ENCODE assay signal across 12 cellular contexts in genomic region chr7:98203261-98203963, GRCh38. TPM values are rescaled to one million over a fixed set of nuclear protein-coding genes. Genes with fewer than 3 reads are reported as not detected.
A peak's percentile ranks its signal among the peaks of the same experiment; 100 is the strongest.
DNase-seq lines count a peak whose midpoint lies in the region; ATAC-seq and TF ChIP-seq lines count a peak whose summit lies in the region.
"Had no signal": no experiment of that assay in that cellular context is flagged by ENCODE, and none has a peak within 500 bp of the region (broad histone marks: within the 10 kb centered on the region; RNA-seq: fewer than 3 reads in every experiment).

No MANE protein-coding gene starts in this region.

- H3K9me3 ChIP-seq in BLaER1 = peaks cover 3% of the 10 kb centered on the region; the same call in 1 of the 2 replicates
- no peaks in the 10 kb centered on the region for H3K9me3 ChIP-seq in OCI-LY7 (ENCODE audit: low read length)
- no peaks in the 10 kb centered on the region for H3K9me3 ChIP-seq in A673 (ENCODE audit: low read depth, low read length, poor library complexity, severe bottlenecking)
- H3K9me3 ChIP-seq: gastrocnemius medialis, SJSA1 had no signal

- peaks cover 47% of the 10 kb centered on the region for H3K4me1 ChIP-seq in BLaER1
- peaks cover 61% of the 10 kb centered on the region for H3K4me1 ChIP-seq in OCI-LY7 (ENCODE audit: insufficient read depth, low read length, poor library complexity, severe bottlenecking)
- H3K4me1 ChIP-seq in A673 (ENCODE audit: insufficient read depth, low read length, poor library complexity, severe bottlenecking) = no peaks in the 10 kb centered on the region
- H3K4me1 ChIP-seq: gastrocnemius medialis, SJSA1 had no signal

- H3K4me2 ChIP-seq in BLaER1 = peak overlapping the region; percentile 87
- H3K4me2 ChIP-seq in OCI-LY7 (ENCODE audit: low read length) = peak overlapping the region; percentile 92

- peak overlapping the region; percentile 47 for H3K9ac ChIP-seq in BLaER1

- POLR2A ChIA-PET in OCI-LY7 (lab: Charles Lee) (interaction anchor here (0.7 to 1.6 kb wide), 4 partner anchors 11 to 29 kb away, joined by 3 to 4 read pairs (median 3); no protein-coding TSS in a partner anchor), A673 (lab: Charles Lee; ENCODE audit: low non-redundant PET) (no interaction called here)

- no peak overlapping the region for H3K4me3 ChIP-seq in BLaER1
- H3K4me3 ChIP-seq in OCI-LY7 (ENCODE audit: low read depth, low read length, poor library complexity, severe bottlenecking) = peak overlapping the region; percentile 58
- no peak overlapping the region for H3K4me3 ChIP-seq in A673 (ENCODE audit: low read depth, low read length, poor library complexity, severe bottlenecking)
- H3K4me3 ChIP-seq: gastrocnemius medialis, lower lobe of right lung, SJSA1 had no signal

- no peaks in the 10 kb centered on the region for H3K9me2 ChIP-seq in OCI-LY7 (ENCODE audit: insufficient read depth, low read length)

- H3K27me3 ChIP-seq in BLaER1 (no peaks in the 10 kb centered on the region), A673 (replicated peaks; ENCODE audit: insufficient read depth, low read depth, low read length, poor library complexity) (no peaks in the 10 kb centered on the region)
- H3K27me3 ChIP-seq: gastrocnemius medialis, SJSA1 had no signal

- H4K20me1 ChIP-seq in BLaER1 = peaks cover 59% of the 10 kb centered on the region
- H4K20me1 ChIP-seq in OCI-LY7 (ENCODE audit: insufficient read depth, low read length) = peaks cover 20% of the 10 kb centered on the region

- H2AFZ ChIP-seq in OCI-LY7 (ENCODE audit: low read length) = no peak overlapping the region

- H3K79me2 ChIP-seq in OCI-LY7 (ENCODE audit: insufficient read depth, low read depth, low read length) = peaks cover 32% of the 10 kb centered on the region; the same call in 1 of the 2 replicates

- TF ChIP-seq CTCF in OCI-LY7 (conservative IDR thresholded peaks at IDR 0.05; ENCODE audit: low read length) = no peak
- no peak for TF ChIP-seq CTCF in A673 (conservative IDR thresholded peaks at IDR 0.05; ENCODE audit: low read depth, low read length)

- peak overlapping the region; percentile 43 for H3K27ac ChIP-seq in BLaER1
- peak overlapping the region; percentile 86 for H3K27ac ChIP-seq in OCI-LY7 (ENCODE audit: low read depth, low read length, poor library complexity, severe bottlenecking)
- no peak overlapping the region for H3K27ac ChIP-seq in A673 (ENCODE audit: low read depth, low read length, poor library complexity, severe bottlenecking)
- H3K27ac ChIP-seq: gastrocnemius medialis, lower lobe of right lung, SJSA1 had no signal

- BruUV-seq in OCI-LY7 (replicated peaks; lab: Mats Ljungman, UMichigan) (no TSS peak), A673 (replicated peaks; lab: Mats Ljungman, UMichigan) (no TSS peak)

- intact Hi-C loops in OCI-LY7 (cut with micrococcal nuclease; ENCODE audit: unreplicated experiment) = loop anchor here (5.0 kb wide), 1 partner anchor 1086 kb away; the partner anchor contains the start of gene SDHAF3
- intact Hi-C loops in A673 (cut with micrococcal nuclease; ENCODE audit: unreplicated experiment) = no loop called here

- CTCF ChIA-PET in OCI-LY7 (lab: Charles Lee; ENCODE audit: unreplicated experiment) = interaction anchor here (0.5 to 1.0 kb wide), 2 partner anchors 46 to 127 kb away, joined by 3 to 4 read pairs; no protein-coding TSS in a partner anchor
- CTCF ChIA-PET in A673 (lab: Charles Lee) = no interaction called here

- peak; percentile 36 for DNase-seq in OCI-LY7 (ENCODE audit: low spot score)
- no peak for DNase-seq in NCI-H2081 (lab: John Stamatoyannopoulos, UW)
- DNase-seq in MV-4-11 (lab: John Stamatoyannopoulos, UW) = no peak
- DNase-seq in A673 (ENCODE audit: low spot score) = no peak
- DNase-seq: gastrocnemius medialis, lower lobe of right lung had no signal

- H3K36me3 ChIP-seq in BLaER1 (peaks cover 51% of the 10 kb centered on the region), OCI-LY7 (ENCODE audit: insufficient read depth, low read length) (peaks cover 24% of the 10 kb centered on the region), A673 (ENCODE audit: insufficient read depth, low read length, poor library complexity, severe bottlenecking) (peaks cover 6% of the 10 kb centered on the region)
- H3K36me3 ChIP-seq: SJSA1 had no signal

- peak; percentile 48 for ATAC-seq in GM18511 (IDR thresholded peaks at IDR 0.05; ENCODE audit: unreplicated experiment)
- peak; percentile 37 for ATAC-seq in HG02642 (IDR thresholded peaks at IDR 0.05; ENCODE audit: poor library complexity, unreplicated experiment)
- ATAC-seq in HG02981 (IDR thresholded peaks at IDR 0.05; ENCODE audit: unreplicated experiment) = no peak
- ATAC-seq: gastrocnemius medialis had no signal

RNA-seq across cellular contexts. Expression of gene BHLHA15, which starts 7.8 kb away (rescaled TPM):
- 0.69 and 1.2 TPM in 2 replicates for total RNA-seq in OCI-LY7 (2014; rRNA removed; shearing (Covaris generic))
- 1.9 and 4.3 TPM in 2 replicates for total RNA-seq in OCI-LY7 (2022)
- total RNA-seq in A673 (2021) = 0.64 and 1.3 TPM in 2 replicates
- total RNA-seq: CD4-positive, alpha-beta memory T cell; SJSA1 had no signal

RNA-seq across cellular contexts. Expression of gene TECPR1, which starts 48.6 kb away (rescaled TPM):
- total RNA-seq in OCI-LY7 (2014; rRNA removed; shearing (Covaris generic)) = 17.9 and 23.2 TPM in 2 replicates
- total RNA-seq in OCI-LY7 (2022) = 36.4 and 38.1 TPM in 2 replicates
- total RNA-seq in A673 (2021) = 21.2 and 25.9 TPM in 2 replicates
